In genomic region chr5:169300468-169301385, GRCh38 we compare ENCODE assay signal across 8 cellular contexts. TPM values are rescaled to one million over a fixed set of nuclear protein-coding genes. Genes with fewer than 3 reads are reported as not detected.
A peak's percentile ranks its signal among the peaks of the same experiment; 100 is the strongest.
DNase-seq lines count a peak whose midpoint lies in the region; ATAC-seq and TF ChIP-seq lines count a peak whose summit lies in the region.

SLIT3 (minus strand) TSS chr5:169301139; CDS start chr5:169300709, 430 bp downstream.

- peaks cover 0 to 6% of the 10 kb centered on the region in 2 donors for H3K27me3 ChIP-seq in body of pancreas

- H3K9me3 ChIP-seq in body of pancreas: no peaks in the 10 kb centered on the region

- 1 to 2% methylated on average over 22 to 88 of the region's 101 CpGs for WGBS in body of pancreas, 2 donors

- no peak within 1 kb of the TSS for H3K27ac ChIP-seq in body of pancreas

- intact Hi-C loops in body of pancreas (cut with DNase I): no loop called here

- ATAC-seq in body of pancreas (peak; percentile 55), HG02610 (IDR thresholded peaks at IDR 0.05; ENCODE audit: unreplicated experiment) (no peak)

- H3K36me3 ChIP-seq in body of pancreas (replicated peaks in 1 of 2; ENCODE audit: insufficient read depth in 1 of 2, low read depth in 2 of 2): no peaks in the 10 kb centered on the region

- peak; percentile 82 for DNase-seq in HK-2 (ENCODE audit: unreplicated experiment)
- DNase-seq in body of pancreas: peak in 3 of 4 donors; percentile 46 to 52 (median 47)
- peak; percentile 9 for DNase-seq in smooth muscle cell of the brain vasculature (ENCODE audit: low read depth, low spot score)
- no peak for DNase-seq in activated CD4-positive, CD25-positive, alpha-beta regulatory T cell (lab: John Stamatoyannopoulos, UW)
- DNase-seq in GM10266 (ENCODE audit: extremely low spot score): no peak
- no peak for DNase-seq in HuH-7 (ENCODE audit: low spot score)

- H3K4me1 ChIP-seq in body of pancreas: peaks cover 9% of the 10 kb centered on the region

- no peak for TF ChIP-seq CTCF in body of pancreas (IDR thresholded peaks at IDR 0.05)
- no peak for TF ChIP-seq CTCF in GM10266 (IDR thresholded peaks at IDR 0.05; ENCODE audit: control insufficient read depth, insufficient read depth, low read depth, missing control alignments)

- TF ChIP-seq POLR2A in body of pancreas (IDR thresholded peaks at IDR 0.05): no peak

- H3K4me3 ChIP-seq in body of pancreas (no peak within 1 kb of the TSS), iPS-11a (ENCODE audit: low read depth, low read length) (peak within 1 kb of the TSS; percentile 50)

RNA-seq across cellular contexts. Expression of gene SLIT3, which starts in this region (rescaled TPM):
- 1 to 10 TPM; 6.6 to 6.7 TPM for total RNA-seq in body of pancreas

Comparison
In these comparisons a context has a peak if more than half of its experiments do, and no peak if none do; other contexts are left out.
1. DNase-seq: peak in HK-2 (single experiment), body of pancreas (3 of 4) and smooth muscle cell of the brain vasculature (single experiment); none in activated CD4-positive, CD25-positive, alpha-beta regulatory T cell (0 of 4), GM10266 (single experiment) and HuH-7 (single experiment).